Comparison of ENCODE assay signal across 8 cellular contexts in genomic region chr19:1650627-1651009, GRCh38. TPM values are rescaled to one million over a fixed set of nuclear protein-coding genes. Genes with fewer than 3 reads are reported as not detected.
DNase-seq lines count a peak whose midpoint lies in the region; ATAC-seq and TF ChIP-seq lines count a peak whose summit lies in the region.

No MANE protein-coding gene starts in this region.

- no peak for ATAC-seq in activated naive CD4-positive, alpha-beta T cell treated with anti-CD3 and anti-CD28 coated beads, Interleukin-2, amount 50 U/mL, for 72 hours
- ATAC-seq in HG02610 (IDR thresholded peaks at IDR 0.05; ENCODE audit: unreplicated experiment): no peak

- H3K27ac Mint-ChIP-seq in activated naive CD4-positive, alpha-beta T cell treated with anti-CD3 and anti-CD28 coated beads, Interleukin-2, amount 50 U/mL, for 72 hours: peak overlapping the region; percentile 64 to 97

- peaks cover 0 to 10% of the 10 kb centered on the region in 2 donors for H3K36me3 Mint-ChIP-seq in activated naive CD4-positive, alpha-beta T cell treated with anti-CD3 and anti-CD28 coated beads, Interleukin-2, amount 50 U/mL, for 72 hours

- H3K27ac ChIP-seq in 22Rv1: peak overlapping the region; percentile 86; the same call in 1 of the 2 replicates

- no peak for TF ChIP-seq CTCF in 22Rv1 (IDR thresholded peaks at IDR 0.05)

- H3K36me3 ChIP-seq in HAP-1 (replicated peaks): peaks cover 45% of the 10 kb centered on the region

- peak overlapping the region; percentile 63 for H3K4me3 ChIP-seq in HAP-1

- in situ Hi-C loops in HAP-1 (cut with MboI; ENCODE audit: low sequenced_read_pairs): no loop called here

- no peaks in the 10 kb centered on the region for H3K9me3 Mint-ChIP-seq in activated naive CD4-positive, alpha-beta T cell treated with anti-CD3 and anti-CD28 coated beads, Interleukin-2, amount 50 U/mL, for 72 hours

- no peaks in the 10 kb centered on the region for H3K4me1 ChIP-seq in HAP-1

- no peaks in the 10 kb centered on the region for H3K9me3 ChIP-seq in HAP-1

- DNase-seq in HAP-1 (ENCODE audit: low spot score in 2 of 2) (peak in 1 of 2 experiments; percentile 56), iris pigment epithelial cell (ENCODE audit: low read depth) (peak; percentile 28), NCI-H1436 (lab: John Stamatoyannopoulos, UW) (no peak), RPMI8226 (no peak), NCI-H226 (no peak)
- DNase-seq in activated naive CD4-positive, alpha-beta T cell treated with anti-CD3 and anti-CD28 coated beads, Interleukin-2, amount 50 U/mL, for 72 hours (ENCODE audit: low spot score in 2 of 2): no peak

- no peaks in the 10 kb centered on the region for H3K27me3 ChIP-seq in HAP-1 (ENCODE audit: low read depth)

RNA-seq across cellular contexts. Expression of gene TCF3, which starts 1.8 kb away (rescaled TPM):
- 100 to 1,000 TPM in 1 of 2 donors, 10 to 100 TPM in 1; 65.2 to 104 TPM for total RNA-seq in activated naive CD4-positive, alpha-beta T cell treated with anti-CD3 and anti-CD28 coated beads, Interleukin-2, amount 50 U/mL, for 72 hours

RNA-seq across cellular contexts. Expression of gene UQCR11, which starts 45.4 kb away (rescaled TPM):
- total RNA-seq in activated naive CD4-positive, alpha-beta T cell treated with anti-CD3 and anti-CD28 coated beads, Interleukin-2, amount 50 U/mL, for 72 hours: 100 to 1,000 TPM; 163 to 193 TPM

RNA-seq across cellular contexts. Expression of gene MBD3, which starts 58.0 kb away (rescaled TPM):
- 100 to 1,000 TPM in 1 of 2 donors, 10 to 100 TPM in 1; 50.8 to 103 TPM for total RNA-seq in activated naive CD4-positive, alpha-beta T cell treated with anti-CD3 and anti-CD28 coated beads, Interleukin-2, amount 50 U/mL, for 72 hours
